ENCODE assay signal across 20 cellular contexts in the genomic region with DNA sequence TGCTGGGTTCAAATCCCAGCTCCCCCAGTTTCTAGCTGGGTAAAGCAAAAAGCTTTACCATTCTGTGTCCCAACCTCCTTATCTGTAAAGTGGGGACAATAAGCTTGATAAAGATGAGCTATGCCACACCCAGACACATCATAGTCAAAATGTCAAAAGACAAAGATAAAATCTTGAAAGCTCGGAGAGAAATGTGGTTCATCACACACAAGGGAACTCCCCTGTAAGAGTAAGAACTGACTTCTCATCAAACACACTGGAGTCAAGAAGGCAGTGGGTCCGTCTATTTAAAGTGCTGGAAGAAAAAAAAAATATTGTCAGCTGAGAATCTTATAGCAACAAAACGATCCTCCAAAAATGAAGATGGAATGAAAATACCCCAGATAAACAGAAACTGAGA. TPM values are rescaled to one million over a fixed set of nuclear protein-coding genes. Genes with fewer than 3 reads are reported as not detected.
DNase-seq lines count a peak whose midpoint lies in the region; ATAC-seq and TF ChIP-seq lines count a peak whose summit lies in the region.
"Had no signal": no experiment of that assay in that cellular context is flagged by ENCODE, and none has a peak within 500 bp of the region (broad histone marks: within the 10 kb centered on the region; RNA-seq: fewer than 3 reads in every experiment).

No MANE protein-coding gene starts in this region.

- H3K27me3 ChIP-seq in esophagus muscularis mucosa: no peaks in the 10 kb centered on the region

- WGBS in esophagus muscularis mucosa: 57% methylated on average over 3 of the region's 3 CpGs

- H3K27ac Mint-ChIP-seq in activated T-cell treated with anti-CD3 and anti-CD28 coated beads, Interleukin-2, amount 50 U/mL, for 72 hours: no peak overlapping the region
- no peak overlapping the region for H3K27ac Mint-ChIP-seq in activated T-helper 17 cell treated with anti-CD3 and anti-CD28 coated beads, Interleukin-2, amount 50 U/mL, for 72 hours
- H3K27ac Mint-ChIP-seq: CD4-positive, alpha-beta memory T cell had no signal

- H3K4me3 ChIP-seq in Jurkat, Clone E6-1 (ENCODE audit: low read length): no peak overlapping the region
- no peak overlapping the region for H3K4me3 ChIP-seq in esophagus muscularis mucosa
- H3K4me3 ChIP-seq: GM23248 had no signal

- no peaks in the 10 kb centered on the region for H3K36me3 ChIP-seq in esophagus muscularis mucosa

- intact Hi-C loops in esophagus muscularis mucosa (cut with DNase I): no loop called here

- peaks cover 0 to 1% of the 10 kb centered on the region in 2 donors for H3K36me3 Mint-ChIP-seq in activated T-cell treated with anti-CD3 and anti-CD28 coated beads, Interleukin-2, amount 50 U/mL, for 72 hours (ENCODE audit: insufficient read depth in 2 of 2)
- H3K36me3 Mint-ChIP-seq in activated T-helper 17 cell treated with anti-CD3 and anti-CD28 coated beads, Interleukin-2, amount 50 U/mL, for 72 hours (ENCODE audit: low read depth): no peaks in the 10 kb centered on the region
- H3K36me3 Mint-ChIP-seq: CD4-positive, alpha-beta memory T cell had no signal

- H3K27me3 Mint-ChIP-seq in activated T-cell treated with anti-CD3 and anti-CD28 coated beads, Interleukin-2, amount 50 U/mL, for 72 hours (ENCODE audit: low read depth): peaks cover 48% of the 10 kb centered on the region
- peaks cover 10% of the 10 kb centered on the region for H3K27me3 Mint-ChIP-seq in activated T-helper 17 cell treated with anti-CD3 and anti-CD28 coated beads, Interleukin-2, amount 50 U/mL, for 72 hours

- no peak overlapping the region for H3K4me3 Mint-ChIP-seq in activated T-cell treated with anti-CD3 and anti-CD28 coated beads, Interleukin-2, amount 50 U/mL, for 72 hours
- H3K4me3 Mint-ChIP-seq in activated T-helper 17 cell treated with anti-CD3 and anti-CD28 coated beads, Interleukin-2, amount 50 U/mL, for 72 hours: no peak overlapping the region
- H3K4me3 Mint-ChIP-seq: CD4-positive, alpha-beta memory T cell had no signal

- ATAC-seq in activated T-cell treated with anti-CD3 and anti-CD28 coated beads, Interleukin-2, amount 50 U/mL, for 72 hours (replicated peaks in 1 of 2): peak; percentile 66 to 76
- ATAC-seq in activated T-helper 17 cell treated with anti-CD3 and anti-CD28 coated beads, Interleukin-2, amount 50 U/mL, for 72 hours (replicated peaks): peak; percentile 49

- TF ChIP-seq EP300 in esophagus muscularis mucosa (IDR thresholded peaks at IDR 0.05): no peak

- H3K4me1 ChIP-seq in esophagus muscularis mucosa: no peaks in the 10 kb centered on the region

- H3K9me3 ChIP-seq in esophagus muscularis mucosa: peaks cover 0 to 6% (median 1%) of the 10 kb centered on the region in 4 donors

- peaks cover 10% of the 10 kb centered on the region for H3K4me1 Mint-ChIP-seq in activated T-cell treated with anti-CD3 and anti-CD28 coated beads, Interleukin-2, amount 50 U/mL, for 72 hours (ENCODE audit: low read depth)
- H3K4me1 Mint-ChIP-seq in activated T-helper 17 cell treated with anti-CD3 and anti-CD28 coated beads, Interleukin-2, amount 50 U/mL, for 72 hours: no peaks in the 10 kb centered on the region

- no peak overlapping the region for H3K27ac ChIP-seq in esophagus muscularis mucosa (replicated peaks in 1 of 4)
- H3K27ac ChIP-seq: GM23248 had no signal

- peaks cover 2 to 3% of the 10 kb centered on the region in 2 donors for H3K9me3 Mint-ChIP-seq in activated T-cell treated with anti-CD3 and anti-CD28 coated beads, Interleukin-2, amount 50 U/mL, for 72 hours
- peaks cover 6% of the 10 kb centered on the region for H3K9me3 Mint-ChIP-seq in activated T-helper 17 cell treated with anti-CD3 and anti-CD28 coated beads, Interleukin-2, amount 50 U/mL, for 72 hours

- no peak for TF ChIP-seq CTCF in esophagus muscularis mucosa (IDR thresholded peaks at IDR 0.05)

- no peak for DNase-seq in activated T-cell treated with anti-CD3 and anti-CD28 coated beads, Interleukin-2, amount 50 U/mL, for 72 hours
- no peak for DNase-seq in activated T-cell treated with anti-CD3 and anti-CD28 coated beads for 4 hours
- peak; percentile 3 for DNase-seq in Jurkat, Clone E6-1 (ENCODE audit: low read depth, low spot score)
- DNase-seq in SHP77 (lab: John Stamatoyannopoulos, UW): no peak
- DNase-seq in esophagus muscularis mucosa (ENCODE audit: extremely low spot score): no peak
- DNase-seq: C1 segment of cervical spinal cord; Calu3; CD4-positive, alpha-beta memory T cell; COR-L47; DMS53; DMS79 treated with DMSO at 0.1 percent for 48 hours; GF-D8; GM23248; H7; HCEC 1CT had no signal

- TF ChIP-seq POLR2A in esophagus muscularis mucosa (IDR thresholded peaks at IDR 0.05; ENCODE audit: low read depth): no peak

RNA-seq across cellular contexts. Expression of a gene that starts 25.3 kb away (rescaled TPM):
- total RNA-seq in activated T-cell treated with anti-CD3 and anti-CD28 coated beads, Interleukin-2, amount 50 U/mL, for 72 hours: not detected
- polyA plus RNA-seq in Jurkat, Clone E6-1 (2012; ENCODE audit: insufficient read depth, insufficient read length): not detected
- not detected for total RNA-seq in activated T-helper 17 cell treated with anti-CD3 and anti-CD28 coated beads, Interleukin-2, amount 50 U/mL, for 72 hours
- not detected for total RNA-seq in esophagus muscularis mucosa
- total RNA-seq: A172; Calu3; CD4-positive, alpha-beta memory T cell; Daoy; G401; GM23248 had no signal
- polyA plus RNA-seq: BJ; CD4-positive, alpha-beta memory T cell; GM23248 had no signal
